ENCODE assay signal across 29 cellular contexts in genomic region chr11:118108513-118108912, GRCh38. TPM values are rescaled to one million over a fixed set of nuclear protein-coding genes. Genes with fewer than 3 reads are reported as not detected.
"Had no signal": no experiment of that assay in that cellular context is flagged by ENCODE, and none has a peak within 500 bp of the region (broad histone marks: within the 10 kb centered on the region; RNA-seq: fewer than 3 reads in every experiment).

No MANE protein-coding gene starts in this region.

- H3K9me3 ChIP-seq: adrenal gland, heart right ventricle, lower lobe of right lung, right lobe of liver, uterus had no signal

- H3K4me3 ChIP-seq: adrenal gland, heart right ventricle, lower lobe of right lung, right lobe of liver, skin epidermis, uterus had no signal

- H3K4me1 ChIP-seq: adrenal gland, lower lobe of right lung, right lobe of liver, uterus had no signal

- ATAC-seq: activated CD4-positive, alpha-beta T cell treated with anti-CD3 and anti-CD28 coated beads for 36 hours; activated CD8-positive, alpha-beta memory T cell treated with anti-CD3 and anti-CD28 coated beads, Interleukin-2, amount 10 ng/mL, durations not matched to agents 7 days and 5 days; activated CD8-positive, alpha-beta T cell treated with anti-CD3 and anti-CD28 coated beads, Interleukin-2, amount 10 ng/mL, durations not matched to agents 7 days and 5 days; esophagus mucosa; left lobe of liver; lower lobe of right lung; natural killer cell treated with Interleukin-12 subunit alpha and Interleukin-12 subunit beta and Interleukin-15 and Interleukin-18, amount 100 ng/mL, for 72 hours; stimulated activated memory B cell treated with anti-CD40 and anti-IgM and Interleukin-4, amounts not matched to agents 10 μg/mL and 1 μg/mL and 100 μg/mL, for 72 hours; stimulated activated naive CD8-positive, alpha-beta T cell treated with anti-CD3 and anti-CD28 coated beads, Interleukin-15, amount 100 ng/mL, for 72 hours had no signal

- H3K36me3 ChIP-seq: adrenal gland, heart right ventricle, lower lobe of right lung, right lobe of liver, uterus had no signal

- DNase-seq: activated CD4-positive, alpha-beta T cell treated with anti-CD3 and anti-CD28 coated beads for 36 hours; activated CD4-positive, CD25-positive, alpha-beta regulatory T cell; activated CD8-positive, alpha-beta memory T cell treated with anti-CD3 and anti-CD28 coated beads, Interleukin-2, amount 10 ng/mL, durations not matched to agents 7 days and 5 days; activated CD8-positive, alpha-beta T cell treated with anti-CD3 and anti-CD28 coated beads, Interleukin-2, amount 10 ng/mL, durations not matched to agents 7 days and 5 days; activated naive CD4-positive, alpha-beta T cell treated with anti-CD3 and anti-CD28 coated beads for 36 hours; activated naive CD8-positive, alpha-beta T cell treated with anti-CD3 and anti-CD28 coated beads for 36 hours; activated T-cell treated with anti-CD3 and anti-CD28 coated beads, Interleukin-2, amount 50 U/mL, for 48 hours; adrenal gland; aorta; lower lobe of right lung; mesenchymal stem cell; right lobe of liver; stimulated activated CD4-positive, alpha-beta T cell treated with anti-CD3 and anti-CD28 coated beads, Interleukin-4, amount 100 ng/mL, for 4 hours; stimulated activated CD8-positive, alpha-beta memory T cell treated with anti-CD3 and anti-CD28 coated beads, Interleukin-4, amount 100 ng/mL, for 48 hours; stimulated activated naive CD8-positive, alpha-beta T cell treated with anti-CD3 and anti-CD28 coated beads, Interleukin-15, amount 100 ng/mL, for 72 hours; substantia nigra; T-helper 1 cell; uterus had no signal

- H3K27ac ChIP-seq: lower lobe of right lung, right lobe of liver, skin epidermis, uterus had no signal

- H3K27me3 ChIP-seq: adrenal gland, heart right ventricle, right lobe of liver, uterus had no signal

RNA-seq across cellular contexts. Expression of gene SMIM35, which starts 21.8 kb away (rescaled TPM):
- total RNA-seq: activated naive CD4-positive, alpha-beta T cell treated with anti-CD3 and anti-CD28 coated beads for 36 hours; activated naive CD8-positive, alpha-beta T cell treated with anti-CD3 and anti-CD28 coated beads for 36 hours; cardiac septum; esophagus mucosa; heart right ventricle; kidney epithelial cell; lower lobe of right lung; natural killer cell treated with Interleukin-12 subunit alpha and Interleukin-12 subunit beta and Interleukin-15 and Interleukin-18, amount 100 ng/mL, for 72 hours; osteoblast; right lobe of liver; uterus had no signal
- polyA plus RNA-seq: aorta, heart right ventricle had no signal

RNA-seq across cellular contexts. Expression of gene TMPRSS4, which starts 31.6 kb away (rescaled TPM):
- total RNA-seq: activated CD4-positive, alpha-beta T cell treated with anti-CD3 and anti-CD28 coated beads for 36 hours; activated naive CD4-positive, alpha-beta T cell treated with anti-CD3 and anti-CD28 coated beads for 36 hours; activated naive CD8-positive, alpha-beta T cell treated with anti-CD3 and anti-CD28 coated beads for 36 hours; activated T-helper 2 cell treated with anti-CD3 and anti-CD28 coated beads, Interferon-gamma antibody, Interleukin-2, Interleukin-4, amounts not matched to agents 10 μg/mL and 5 μg/mL and 100 μg/mL, durations not matched to agents 14 hours and 24 hours and 36 hours; left lobe of liver; mononuclear cell; osteoblast had no signal

RNA-seq across cellular contexts. Expression of gene SCN4B, which starts 44.1 kb away (rescaled TPM):
- total RNA-seq: natural killer cell treated with Interleukin-12 subunit alpha and Interleukin-12 subunit beta and Interleukin-15 and Interleukin-18, amount 100 ng/mL, for 72 hours had no signal
